8 cellular contexts compared by ENCODE assay signal in genomic region chr22:50475652-50476002, GRCh38. TPM values are rescaled to one million over a fixed set of nuclear protein-coding genes. Genes with fewer than 3 reads are reported as not detected.
DNase-seq lines count a peak whose midpoint lies in the region; ATAC-seq and TF ChIP-seq lines count a peak whose summit lies in the region.

No MANE protein-coding gene starts in this region.

- no peak for TF ChIP-seq POLR2A in upper lobe of left lung (IDR thresholded peaks at IDR 0.05)

- TF ChIP-seq CTCF in mesothelial cell of epicardium (IDR thresholded peaks at IDR 0.05; ENCODE audit: unreplicated experiment): no peak
- TF ChIP-seq CTCF in upper lobe of left lung (IDR thresholded peaks at IDR 0.05): no peak

- H3K4me3 ChIP-seq in upper lobe of left lung: peak overlapping the region in 3 of 4 donors; percentile 89 to 99 (median 97)

- no peaks in the 10 kb centered on the region for H3K27me3 ChIP-seq in upper lobe of left lung

- ATAC-seq in upper lobe of left lung (ENCODE audit: low FRiP score in 2 of 2): no peak

- TF ChIP-seq EP300 in upper lobe of left lung (IDR thresholded peaks at IDR 0.05): no peak

- no peaks in the 10 kb centered on the region for H3K36me3 Mint-ChIP-seq in activated naive CD4-positive, alpha-beta T cell treated with anti-CD3 and anti-CD28 coated beads for 36 hours (ENCODE audit: low read depth)
- H3K36me3 Mint-ChIP-seq in activated naive CD8-positive, alpha-beta T cell: no peaks in the 10 kb centered on the region
- H3K36me3 Mint-ChIP-seq in mesothelial cell of epicardium: no peaks in the 10 kb centered on the region

- H3K4me1 Mint-ChIP-seq in activated naive CD4-positive, alpha-beta T cell treated with anti-CD3 and anti-CD28 coated beads for 36 hours (ENCODE audit: low read depth): peaks cover 41% of the 10 kb centered on the region
- peaks cover 42% of the 10 kb centered on the region for H3K4me1 Mint-ChIP-seq in activated naive CD8-positive, alpha-beta T cell (ENCODE audit: low read depth)
- H3K4me1 Mint-ChIP-seq in mesothelial cell of epicardium: peaks cover 32% of the 10 kb centered on the region

- H3K9me3 Mint-ChIP-seq in activated naive CD4-positive, alpha-beta T cell treated with anti-CD3 and anti-CD28 coated beads for 36 hours: no peaks in the 10 kb centered on the region
- no peaks in the 10 kb centered on the region for H3K9me3 Mint-ChIP-seq in activated naive CD8-positive, alpha-beta T cell (ENCODE audit: low read depth)
- H3K9me3 Mint-ChIP-seq in mesothelial cell of epicardium: no peaks in the 10 kb centered on the region

- intact Hi-C loops in activated naive CD4-positive, alpha-beta T cell treated with anti-CD3 and anti-CD28 coated beads for 36 hours (cut with micrococcal nuclease): loop anchor here (2.0 to 10.0 kb wide), 3 partner anchors 23 to 231 kb away; partner anchors contain the start of genes LMF2 and TUBGCP6

- DNase-seq in activated naive CD4-positive, alpha-beta T cell treated with anti-CD3 and anti-CD28 coated beads for 36 hours: no peak
- no peak for DNase-seq in activated naive CD4-positive, alpha-beta T cell (lab: John Stamatoyannopoulos, UW)
- DNase-seq in mesothelial cell of epicardium (ENCODE audit: low spot score in 2 of 2, unreplicated experiment in 2 of 2) (no peak), upper lobe of left lung (no peak), kidney tubule cell (ENCODE audit: low spot score) (no peak), HCEC 1CT (no peak), epidermal melanocyte (ENCODE audit: insufficient read length, low spot score) (no peak)

- H3K27ac Mint-ChIP-seq in activated naive CD4-positive, alpha-beta T cell treated with anti-CD3 and anti-CD28 coated beads for 36 hours: no peak overlapping the region
- peak overlapping the region; percentile 54 for H3K27ac Mint-ChIP-seq in activated naive CD8-positive, alpha-beta T cell
- no peak overlapping the region for H3K27ac Mint-ChIP-seq in mesothelial cell of epicardium

- peaks cover 33 to 44% (median 40%) of the 10 kb centered on the region in 4 donors for H3K4me1 ChIP-seq in upper lobe of left lung

- H3K27me3 Mint-ChIP-seq in activated naive CD4-positive, alpha-beta T cell treated with anti-CD3 and anti-CD28 coated beads for 36 hours (ENCODE audit: low read depth): peaks cover 8% of the 10 kb centered on the region
- H3K27me3 Mint-ChIP-seq in activated naive CD8-positive, alpha-beta T cell: no peaks in the 10 kb centered on the region
- H3K27me3 Mint-ChIP-seq in mesothelial cell of epicardium (ENCODE audit: low read depth): peaks cover 27% of the 10 kb centered on the region

- WGBS in upper lobe of left lung, 2 donors: 85 to 90% methylated on average over 6 of the region's 6 CpGs

- H3K27ac ChIP-seq in upper lobe of left lung: peak overlapping the region in 2 of 4 donors; percentile 78 to 93

- CTCF ChIA-PET in activated naive CD4-positive, alpha-beta T cell treated with anti-CD3 and anti-CD28 coated beads for 36 hours (lab: Charles Lee): no interaction called here

- no peaks in the 10 kb centered on the region for H3K36me3 ChIP-seq in upper lobe of left lung

- H3K4me3 Mint-ChIP-seq in activated naive CD4-positive, alpha-beta T cell treated with anti-CD3 and anti-CD28 coated beads for 36 hours: peak overlapping the region; percentile 62
- peak overlapping the region; percentile 73 for H3K4me3 Mint-ChIP-seq in activated naive CD8-positive, alpha-beta T cell
- H3K4me3 Mint-ChIP-seq in mesothelial cell of epicardium: peak overlapping the region; percentile 66

- H3K9me3 ChIP-seq in upper lobe of left lung: no peaks in the 10 kb centered on the region

RNA-seq across cellular contexts. Expression of gene SBF1, which starts 0.8 kb away (rescaled TPM):
- 100 to 1,000 TPM; 100 TPM for total RNA-seq in activated naive CD4-positive, alpha-beta T cell treated with anti-CD3 and anti-CD28 coated beads for 36 hours
- total RNA-seq in mesothelial cell of epicardium (95.8 to 106 TPM (median 105 TPM) in 3 replicates), upper lobe of left lung (100 to 1,000 TPM in 1 of 6 donors, 10 to 100 TPM in 5; 44.6 to 117 (median 75.7) TPM)

RNA-seq across cellular contexts. Expression of gene ADM2, which starts 5.7 kb away (rescaled TPM):
- 1 to 10 TPM; 7.5 to 8.3 TPM for total RNA-seq in activated naive CD4-positive, alpha-beta T cell treated with anti-CD3 and anti-CD28 coated beads for 36 hours
- total RNA-seq in mesothelial cell of epicardium (1.4 to 2.0 TPM (median 1.5 TPM) in 3 replicates), upper lobe of left lung (1 to 10 TPM in 4 of 6 donors, under 1 TPM in 2; 0.30 to 3.1 (median 1.6) TPM)

RNA-seq across cellular contexts. Expression of gene MIOX, which starts 11.0 kb away (rescaled TPM):
- total RNA-seq in activated naive CD4-positive, alpha-beta T cell treated with anti-CD3 and anti-CD28 coated beads for 36 hours: under 1 TPM in 1 of 2 experiments, not detected in 1; 0.31 TPM
- total RNA-seq in mesothelial cell of epicardium: 0.34 to 0.66 TPM in 2 of 3 replicates, not detected in the other
- not detected for total RNA-seq in upper lobe of left lung

RNA-seq across cellular contexts. Expression of gene LMF2, which starts 31.9 kb away (rescaled TPM):
- 10 to 100 TPM; 41.4 to 42.0 TPM for total RNA-seq in activated naive CD4-positive, alpha-beta T cell treated with anti-CD3 and anti-CD28 coated beads for 36 hours
- 65.2 to 66.2 TPM (median 65.2 TPM) in 3 replicates for total RNA-seq in mesothelial cell of epicardium
- 10 to 100 TPM; 36.0 to 87.4 (median 77.4) TPM for total RNA-seq in upper lobe of left lung

RNA-seq across cellular contexts. Expression of gene NCAPH2, which starts 32.4 kb away (rescaled TPM):
- 100 to 1,000 TPM; 104 to 115 TPM for total RNA-seq in activated naive CD4-positive, alpha-beta T cell treated with anti-CD3 and anti-CD28 coated beads for 36 hours
- total RNA-seq in mesothelial cell of epicardium (57.9 to 63.1 TPM (median 60.3 TPM) in 3 replicates), upper lobe of left lung (100 to 1,000 TPM in 1 of 6 donors, 10 to 100 TPM in 5; 55.4 to 104 (median 62.2) TPM)
